ENCODE assay signal across 8 cellular contexts in the genomic region with DNA sequence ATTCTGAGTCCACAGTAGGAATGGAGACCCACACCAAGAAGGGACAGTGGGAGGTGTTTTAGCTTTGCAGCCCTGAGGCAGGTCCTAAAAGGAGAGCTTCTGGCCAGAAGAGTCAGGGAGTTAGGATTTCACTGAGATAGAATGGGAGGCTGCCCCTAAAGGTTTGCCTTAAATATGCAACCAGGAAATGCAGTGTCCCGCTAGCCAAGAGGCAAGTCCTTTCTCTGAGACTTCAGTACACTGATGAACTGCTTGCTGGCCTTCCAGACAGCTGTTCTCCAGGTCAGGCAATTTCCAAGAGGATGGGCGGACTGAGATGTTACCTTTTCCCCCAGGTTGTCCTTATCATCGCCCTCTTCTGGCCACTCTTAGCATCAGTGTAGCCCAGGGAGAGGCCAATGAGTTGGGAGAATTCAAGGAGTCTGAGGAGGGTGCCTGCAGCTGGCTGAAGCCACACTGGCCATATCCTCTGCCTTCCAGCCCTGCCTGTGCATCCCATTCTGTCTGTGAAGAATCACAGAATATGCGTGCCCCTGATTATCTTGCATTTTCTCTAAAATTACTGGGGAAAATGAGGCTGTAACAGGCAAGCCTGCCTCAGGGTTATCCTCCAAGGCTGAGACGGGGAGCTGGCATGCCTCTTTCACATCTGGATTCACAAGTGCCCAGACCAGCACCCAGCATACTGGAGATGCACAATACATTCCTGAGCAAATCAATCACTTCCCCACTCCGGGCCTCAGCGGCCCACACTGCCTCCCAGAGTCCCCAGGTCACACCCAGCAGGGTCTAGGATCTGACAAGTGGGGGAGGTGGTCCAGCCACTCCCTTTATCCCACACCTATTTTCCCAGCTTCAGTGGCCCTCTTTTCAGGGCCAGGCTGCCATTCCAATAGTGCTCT. TPM values are rescaled to one million over a fixed set of nuclear protein-coding genes. Genes with fewer than 3 reads are reported as not detected.
DNase-seq lines count a peak whose midpoint lies in the region; ATAC-seq and TF ChIP-seq lines count a peak whose summit lies in the region.

No MANE protein-coding gene starts in this region.

- no peak overlapping the region for H3K4me3 ChIP-seq in GM12865 (ENCODE audit: low read depth, low read length)

- H3K9me3 Mint-ChIP-seq in CD14-positive monocyte (peaks cover 0 to 18% (median 5%) of the 10 kb centered on the region in 7 donors), mesothelial cell of epicardium (no peaks in the 10 kb centered on the region)

- intact Hi-C loops in CD14-positive monocyte (cut with micrococcal nuclease), result loop anchor here in 1 of 2 donors (5.0 kb wide), 2 partner anchors 114 to 134 kb away; no protein-coding TSS in a partner anchor

- H3K27ac Mint-ChIP-seq in CD14-positive monocyte, result no peak overlapping the region
- no peak overlapping the region for H3K27ac Mint-ChIP-seq in mesothelial cell of epicardium

- H3K36me3 Mint-ChIP-seq in CD14-positive monocyte, result peaks cover 0 to 12% of the 10 kb centered on the region in 2 donors
- no peaks in the 10 kb centered on the region for H3K36me3 Mint-ChIP-seq in mesothelial cell of epicardium

- H3K4me3 Mint-ChIP-seq in CD14-positive monocyte (peak overlapping the region in 1 of 2 donors; percentile 95), mesothelial cell of epicardium (no peak overlapping the region)

- peaks cover 28% of the 10 kb centered on the region for H3K4me1 Mint-ChIP-seq in CD14-positive monocyte
- H3K4me1 Mint-ChIP-seq in mesothelial cell of epicardium, result peaks cover 18% of the 10 kb centered on the region

- DNase-seq in CD14-positive monocyte (ENCODE audit: low spot score) (no peak), GM12865 (ENCODE audit: low read depth) (peak; percentile 57), NCI-H82 treated with DMSO at 0.1 percent for 48 hours (lab: John Stamatoyannopoulos, UW; ENCODE audit: unreplicated experiment) (peak; percentile 16), cerebellum (ENCODE audit: low spot score) (peak; percentile 36), mesothelial cell of epicardium (ENCODE audit: low spot score in 2 of 2, unreplicated experiment in 2 of 2) (no peak), NCI-H226 (no peak), midbrain (lab: John Stamatoyannopoulos, UW) (no peak)

- peak; percentile 49 for TF ChIP-seq CTCF in CD14-positive monocyte (IDR thresholded peaks at IDR 0.05)
- peak; percentile 74 for TF ChIP-seq CTCF in GM12865 (IDR thresholded peaks at IDR 0.05; ENCODE audit: insufficient read depth, low read depth, low read length, missing control alignments)
- peak; percentile 46 for TF ChIP-seq CTCF in mesothelial cell of epicardium (IDR thresholded peaks at IDR 0.05; ENCODE audit: unreplicated experiment)

- peaks cover 54 to 72% (median 55%) of the 10 kb centered on the region in 3 donors for H3K27me3 Mint-ChIP-seq in CD14-positive monocyte (ENCODE audit: low read depth in 3 of 3)
- peaks cover 76% of the 10 kb centered on the region for H3K27me3 Mint-ChIP-seq in mesothelial cell of epicardium (ENCODE audit: low read depth)

- no peak for ATAC-seq in GM19351 (IDR thresholded peaks at IDR 0.05; ENCODE audit: unreplicated experiment)

RNA-seq across cellular contexts. Expression of a gene that starts 2.4 kb away (rescaled TPM):
- polyA plus RNA-seq in CD14-positive monocyte, result not detected
- total RNA-seq in cerebellum (1.2 TPM), mesothelial cell of epicardium (1.4 to 1.8 TPM (median 1.6 TPM) in 3 replicates)

Comparison
In these comparisons a context has a peak if more than half of its experiments do, and no peak if none do; other contexts are left out.
1. DNase-seq: peak in GM12865 (single experiment), NCI-H82 treated with DMSO at 0.1 percent for 48 hours (single experiment) and cerebellum (single experiment); none in CD14-positive monocyte (single experiment), mesothelial cell of epicardium (0 of 2), NCI-H226 (single experiment) and midbrain (single experiment).
2. Peak in every context shown above with its lines, with median percentiles within 50 percentile points of each other: CTCF ChIP-seq.